In the genomic region with DNA sequence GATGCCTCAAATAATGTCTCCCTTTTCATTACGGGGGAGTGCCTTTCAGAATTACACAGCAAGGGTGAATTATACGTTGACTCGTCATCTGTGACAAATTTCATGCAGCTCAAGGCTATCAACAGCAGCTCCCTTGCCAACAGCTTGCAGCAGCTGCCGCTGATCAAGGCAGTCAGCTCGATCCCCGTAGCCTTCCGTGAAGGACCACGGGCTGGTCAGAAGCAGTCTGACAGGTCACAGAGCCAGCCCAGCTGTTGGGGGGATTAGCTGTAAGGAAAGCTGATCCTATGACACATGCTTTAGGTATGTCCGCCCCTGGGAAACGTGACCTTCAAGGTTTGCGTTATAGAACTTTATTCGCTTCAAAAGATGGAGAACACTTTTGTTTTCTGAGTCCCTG, we compare ENCODE assay signal across 1 cellular context.
TF ChIP-seq lines count a peak whose summit lies in the region.

No MANE protein-coding gene starts in this region.

TF ChIP-seq in IMR-90, 13 proteins besides CTCF, POLR2A, EP300 and RAD21:
- TF ChIP-seq RFX5 (IDR thresholded peaks at IDR 0.05; ENCODE audit: low read depth, low read length) (no peak), MAZ (IDR thresholded peaks at IDR 0.05; ENCODE audit: borderline replicate concordance, low read depth, low read length) (no peak), CEBPB (IDR thresholded peaks at IDR 0.05; ENCODE audit: low read depth, low read length) (no peak), FOS (IDR thresholded peaks at IDR 0.05; ENCODE audit: low read depth, low read length) (no peak), NFE2L2 (IDR thresholded peaks at IDR 0.05; ENCODE audit: low read depth, low read length) (no peak), MAFK (IDR thresholded peaks at IDR 0.05; ENCODE audit: low read depth, low read length) (no peak)
